23 cellular contexts compared by ENCODE assay signal in genomic region chr10:22993314-22993713, GRCh38.
"Had no signal": no experiment of that assay in that cellular context is flagged by ENCODE, and none has a peak within 500 bp of the region (broad histone marks: within the 10 kb centered on the region; RNA-seq: fewer than 3 reads in every experiment).

No MANE protein-coding gene starts in this region.

- H3K4me3 ChIP-seq: PC-9, SJCRH30, SK-N-MC had no signal

- H3K36me3 ChIP-seq: SJCRH30 had no signal

- H3K27ac ChIP-seq: PC-9, RWPE1, SJCRH30, SK-N-MC had no signal

- H3K9me3 ChIP-seq: SJCRH30 had no signal

- FAIRE-seq: RCC 7860 had no signal

- H2AFZ ChIP-seq: PC-9 had no signal

- ATAC-seq: Panc1, Right ventricle myocardium inferior, SK-N-SH treated with all-trans-retinoic acid at 6 μM for 48 hours, T-cell had no signal

- H3K4me2 ChIP-seq: PC-9 had no signal

- H3K27me3 ChIP-seq: SJCRH30 had no signal

- DNase-seq: MM.1S, MV-4-11, NCI-H1092, NCI-H1417 treated with DMSO at 0.1 percent for 48 hours, NCI-H1436 treated with DMSO at 0.1 percent for 48 hours, NCI-H187 treated with DMSO at 0.1 percent for 48 hours, NCI-H2029 treated with DMSO at 0.1 percent for 48 hours, NCI-H2081 treated with DMSO at 0.1 percent for 48 hours, NCI-H2107, NCI-H2171, NCI-H226, NCI-H510A, NCI-H774, PC-9, SIG-M5, T-cell had no signal
